Comparison of ENCODE assay signal across 24 cellular contexts in the genomic region with DNA sequence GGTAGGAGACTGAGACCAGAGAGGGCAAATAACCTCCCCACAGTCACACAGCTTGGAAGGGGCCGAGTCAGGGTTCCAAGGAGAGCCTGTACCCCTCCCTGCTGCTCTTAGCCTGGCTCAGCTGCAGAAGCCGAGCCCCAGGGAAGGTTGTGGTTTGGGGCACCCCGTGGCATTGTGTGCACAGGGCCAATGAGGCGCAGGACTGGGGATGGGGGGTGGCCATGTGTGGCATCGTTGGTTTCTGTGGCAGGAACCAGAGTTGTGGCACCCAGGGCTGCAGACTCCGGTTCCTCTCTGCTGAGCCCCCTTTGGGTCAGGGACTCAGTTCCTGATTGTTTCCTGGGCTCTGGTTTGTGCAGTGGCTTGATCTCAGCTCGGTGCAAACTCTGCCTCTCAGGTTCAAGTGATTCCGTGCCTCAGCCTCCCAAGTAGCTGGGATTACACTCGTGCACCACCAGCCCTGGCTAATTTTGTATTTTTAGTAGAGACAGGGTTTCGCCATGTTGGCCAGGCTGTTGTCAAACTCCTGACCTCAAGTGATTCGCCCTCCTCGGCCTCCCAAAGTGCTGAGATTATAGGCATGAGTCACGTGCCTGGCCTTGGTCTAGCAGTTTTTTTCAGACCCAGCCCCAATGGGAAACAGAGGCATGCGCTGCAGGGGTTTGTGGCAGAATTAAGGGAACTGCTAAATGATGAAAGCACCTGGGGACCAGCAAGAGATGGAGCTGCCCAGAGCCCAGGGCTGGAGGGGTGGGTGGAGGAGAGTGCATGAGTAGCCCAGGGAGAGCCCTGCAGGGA.
DNase-seq lines count a peak whose midpoint lies in the region; ATAC-seq and TF ChIP-seq lines count a peak whose summit lies in the region.
"Had no signal": no experiment of that assay in that cellular context is flagged by ENCODE, and none has a peak within 500 bp of the region (broad histone marks: within the 10 kb centered on the region; RNA-seq: fewer than 3 reads in every experiment).

No MANE protein-coding gene starts in this region.

- H3K27me3 ChIP-seq in mammary epithelial cell (ENCODE audit: insufficient read depth, low read length), result no peaks in the 10 kb centered on the region
- H3K27me3 ChIP-seq: brain microvascular endothelial cell had no signal

- CTCF ChIA-PET in mammary epithelial cell (lab: Charles Lee; ENCODE audit: low non-redundant PET), result no interaction called here

- no peaks in the 10 kb centered on the region for H3K9me3 ChIP-seq in mammary epithelial cell (replicated peaks; ENCODE audit: insufficient read depth, low read length)
- H3K9me3 ChIP-seq: psoas muscle had no signal

- dilution Hi-C loops in mammary epithelial cell (cut with HindIII; ENCODE audit: low sequenced_read_pairs), result no loop called here

- intact Hi-C loops in mammary epithelial cell (cut with micrococcal nuclease), result no loop called here

- H3K9ac ChIP-seq in mammary epithelial cell (ENCODE audit: insufficient read depth, low read length), result no peak overlapping the region

- no peak overlapping the region for H3K27ac Mint-ChIP-seq in stimulated activated memory B cell treated with anti-CD40 and anti-IgM and Interleukin-4, amounts not matched to agents 10 μg/mL and 1 μg/mL and 100 μg/mL, for 72 hours
- no peak overlapping the region for H3K27ac Mint-ChIP-seq in chondrocyte (ENCODE audit: unreplicated experiment)
- H3K27ac Mint-ChIP-seq: activated CD4-positive, alpha-beta memory T cell treated with anti-CD3 and anti-CD28 coated beads, Interleukin-2, amount 10 ng/mL, durations not matched to agents 7 days and 5 days; activated naive CD8-positive, alpha-beta T cell had no signal

- no peaks in the 10 kb centered on the region for H3K36me3 ChIP-seq in mammary epithelial cell (ENCODE audit: insufficient read depth, low read length)
- H3K36me3 ChIP-seq: brain microvascular endothelial cell had no signal

- peaks cover 58% of the 10 kb centered on the region for H3K4me1 Mint-ChIP-seq in stimulated activated memory B cell treated with anti-CD40 and anti-IgM and Interleukin-4, amounts not matched to agents 10 μg/mL and 1 μg/mL and 100 μg/mL, for 72 hours
- peaks cover 7% of the 10 kb centered on the region for H3K4me1 Mint-ChIP-seq in chondrocyte (ENCODE audit: low read depth)
- H3K4me1 Mint-ChIP-seq: activated CD4-positive, alpha-beta memory T cell treated with anti-CD3 and anti-CD28 coated beads, Interleukin-2, amount 10 ng/mL, durations not matched to agents 7 days and 5 days; T-cell had no signal

- no peak overlapping the region for H2AFZ ChIP-seq in mammary epithelial cell (ENCODE audit: low read depth, low read length)

- H3K4me3 Mint-ChIP-seq in stimulated activated memory B cell treated with anti-CD40 and anti-IgM and Interleukin-4, amounts not matched to agents 10 μg/mL and 1 μg/mL and 100 μg/mL, for 72 hours, result no peak overlapping the region
- H3K4me3 Mint-ChIP-seq in chondrocyte (ENCODE audit: unreplicated experiment), result no peak overlapping the region
- H3K4me3 Mint-ChIP-seq: activated CD4-positive, alpha-beta memory T cell treated with anti-CD3 and anti-CD28 coated beads, Interleukin-2, amount 10 ng/mL, durations not matched to agents 7 days and 5 days; activated naive CD8-positive, alpha-beta T cell; activated T-cell treated with anti-CD3 and anti-CD28 coated beads, Interleukin-2, amount 50 U/mL, for 4 hours; dendritic cell treated with granulocyte-macrophage colony-stimulating factor and Interleukin-4, amounts not matched to agents 40 ng/mL and 50 ng/mL, for 4 days; T-cell had no signal

- peak; percentile 24 for DNase-seq in NK-92 treated with Interleukin-12 subunit alpha and Interleukin-12 subunit beta, amount 100 ng/mL, for 24 hours (lab: John Stamatoyannopoulos, UW)
- DNase-seq in NK-92 (lab: John Stamatoyannopoulos, UW; ENCODE audit: unreplicated experiment), result no peak
- DNase-seq in MV-4-11 (lab: John Stamatoyannopoulos, UW), result peak; percentile 97
- DNase-seq in mammary epithelial cell, result peak; percentile 16
- no peak for DNase-seq in COLO829 (ENCODE audit: low spot score)
- DNase-seq in chondrocyte (ENCODE audit: low spot score), result no peak
- DNase-seq in RKO (ENCODE audit: low spot score), result no peak
- DNase-seq: activated CD4-positive, alpha-beta memory T cell treated with anti-CD3 and anti-CD28 coated beads, Interleukin-2, amount 10 ng/mL, durations not matched to agents 7 days and 5 days; activated T-cell treated with anti-CD3 and anti-CD28 coated beads, Interleukin-2, amount 50 U/mL, for 4 hours; brain microvascular endothelial cell; DMS 273 treated with DMSO at 0.1 percent for 48 hours; IMR-90; left colon; midbrain; NCI-H1092; NCI-H2171; psoas muscle; T-cell had no signal

- no peaks in the 10 kb centered on the region for H4K20me1 ChIP-seq in mammary epithelial cell (ENCODE audit: insufficient read depth, low read length)

- 69% methylated on average over 11 of the region's 14 CpGs for WGBS in mammary epithelial cell (ENCODE audit: low coverage, missing lambda C conversion rate)

- H3K36me3 Mint-ChIP-seq in stimulated activated memory B cell treated with anti-CD40 and anti-IgM and Interleukin-4, amounts not matched to agents 10 μg/mL and 1 μg/mL and 100 μg/mL, for 72 hours, result peaks cover 8% of the 10 kb centered on the region
- H3K36me3 Mint-ChIP-seq in chondrocyte (ENCODE audit: low read depth), result peaks cover 1% of the 10 kb centered on the region
- H3K36me3 Mint-ChIP-seq: activated naive CD8-positive, alpha-beta T cell; T-cell had no signal

- H3K79me2 ChIP-seq in mammary epithelial cell (ENCODE audit: insufficient read depth, low read length), result no peaks in the 10 kb centered on the region

- no peak overlapping the region for H3K4me3 ChIP-seq in mammary epithelial cell (replicated peaks in 1 of 3; ENCODE audit: insufficient read depth in 1 of 3, low read depth in 2 of 3, low read length in 3 of 3)
- H3K4me3 ChIP-seq: psoas muscle had no signal

- H3K9me3 Mint-ChIP-seq in stimulated activated memory B cell treated with anti-CD40 and anti-IgM and Interleukin-4, amounts not matched to agents 10 μg/mL and 1 μg/mL and 100 μg/mL, for 72 hours, result peaks cover 6% of the 10 kb centered on the region
- H3K9me3 Mint-ChIP-seq in chondrocyte (ENCODE audit: low read depth), result peaks cover 14% of the 10 kb centered on the region

- ATAC-seq in stimulated activated memory B cell treated with anti-CD40 and anti-IgM and Interleukin-4, amounts not matched to agents 10 μg/mL and 1 μg/mL and 100 μg/mL, for 72 hours, result peak; percentile 87
- ATAC-seq: activated T-cell treated with anti-CD3 and anti-CD28 coated beads, Interleukin-2, amount 50 U/mL, for 4 hours; left colon; psoas muscle; T-cell had no signal

- TF ChIP-seq CTCF in mammary epithelial cell (conservative IDR thresholded peaks at IDR 0.05 in 1 of 2, IDR thresholded peaks at IDR 0.05 in 1 of 2; ENCODE audit: extremely low read depth in 1 of 2, insufficient read depth in 1 of 2, low read depth in 1 of 2, low read length in 2 of 2) (no peak), chondrocyte (IDR thresholded peaks at IDR 0.05) (no peak)

- H3K27me3 Mint-ChIP-seq in stimulated activated memory B cell treated with anti-CD40 and anti-IgM and Interleukin-4, amounts not matched to agents 10 μg/mL and 1 μg/mL and 100 μg/mL, for 72 hours, result no peaks in the 10 kb centered on the region
- H3K27me3 Mint-ChIP-seq in chondrocyte (ENCODE audit: low read depth), result peaks cover 9% of the 10 kb centered on the region
- H3K27me3 Mint-ChIP-seq: activated CD4-positive, alpha-beta memory T cell treated with anti-CD3 and anti-CD28 coated beads, Interleukin-2, amount 10 ng/mL, durations not matched to agents 7 days and 5 days had no signal

- no peak overlapping the region for H3K27ac ChIP-seq in mammary epithelial cell (ENCODE audit: insufficient read depth, low read depth, low read length)
- H3K27ac ChIP-seq: 22Rv1, brain microvascular endothelial cell, C4-2B, psoas muscle, RWPE1 had no signal

- no TSS peak for BruUV-seq in mammary epithelial cell (replicated peaks; lab: Mats Ljungman, UMichigan)

- no peak overlapping the region for H3K4me2 ChIP-seq in mammary epithelial cell (ENCODE audit: insufficient read depth, low read depth, low read length)

- in situ Hi-C loops in mammary epithelial cell (cut with MboI; ENCODE audit: low sequenced_read_pairs in 2 of 2), result no loop called here

- no peaks in the 10 kb centered on the region for H3K4me1 ChIP-seq in mammary epithelial cell (ENCODE audit: insufficient read depth, low read length)
- H3K4me1 ChIP-seq: psoas muscle had no signal

Comparison
In these comparisons a context has a peak if more than half of its experiments do, and no peak if none do; other contexts are left out.
1. DNase-seq: peak in NK-92 treated with Interleukin-12 subunit alpha and Interleukin-12 subunit beta, amount 100 ng/mL, for 24 hours (single experiment), MV-4-11 (single experiment) and mammary epithelial cell (single experiment); none in NK-92 (single experiment), COLO829 (single experiment), chondrocyte (single experiment) and RKO (single experiment).